18 cellular contexts compared by ENCODE assay signal in the genomic region with DNA sequence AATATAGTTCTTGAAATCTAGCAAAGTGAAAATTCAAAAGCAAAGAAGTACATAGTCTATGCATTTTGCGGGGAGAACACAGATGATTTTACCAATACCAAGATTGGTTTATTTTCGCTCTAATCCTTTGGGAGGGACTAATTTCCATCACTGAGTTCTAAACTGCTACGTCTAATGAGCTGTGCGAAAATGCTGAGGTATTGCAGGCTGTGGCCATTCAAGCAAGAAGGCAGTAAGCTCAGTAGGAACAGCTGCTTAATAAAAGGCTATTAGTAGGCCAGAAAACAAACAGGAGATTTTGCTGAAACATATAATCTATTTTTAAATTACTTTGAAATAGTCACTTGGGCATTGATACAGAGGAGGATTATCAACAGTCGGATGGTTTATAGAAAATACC.
A peak's percentile ranks its signal among the peaks of the same experiment; 100 is the strongest.
DNase-seq lines count a peak whose midpoint lies in the region; ATAC-seq and TF ChIP-seq lines count a peak whose summit lies in the region.
"Had no signal": no experiment of that assay in that cellular context is flagged by ENCODE, and none has a peak within 500 bp of the region (broad histone marks: within the 10 kb centered on the region; RNA-seq: fewer than 3 reads in every experiment).

No MANE protein-coding gene starts in this region.

- H3K27ac ChIP-seq in neural progenitor cell, result no peak overlapping the region
- H3K27ac ChIP-seq: KMS-11 had no signal

- DNase-seq in DMS79 (lab: John Stamatoyannopoulos, UW), result peak; percentile 1
- DNase-seq in NCI-H1417 treated with DMSO at 0.1 percent for 48 hours (lab: John Stamatoyannopoulos, UW), result peak; percentile 7
- peak; percentile 66 for DNase-seq in cerebellar cortex (ENCODE audit: low spot score)
- peak; percentile 20 for DNase-seq in neural progenitor cell (ENCODE audit: low spot score)
- DNase-seq in SHP77 (lab: John Stamatoyannopoulos, UW), result no peak
- DNase-seq in islet precursor cell, result no peak
- DNase-seq: BE2C, DND-41, IMR-90, NCI-H1092 treated with DMSO at 0.1 percent for 48 hours, NCI-H2029, NCI-H2227 treated with DMSO at 0.1 percent for 48 hours, NCI-H510A, NCI-H774 had no signal

- H3K4me1 Mint-ChIP-seq in neural progenitor cell, result peaks cover 26% of the 10 kb centered on the region

- H3K9me3 ChIP-seq in neural progenitor cell (ENCODE audit: low read depth), result no peaks in the 10 kb centered on the region
- H3K9me3 ChIP-seq: BE2C had no signal

- ATAC-seq in GM18870 (IDR thresholded peaks at IDR 0.05; ENCODE audit: unreplicated experiment) (no peak), GM18907 (IDR thresholded peaks at IDR 0.05; ENCODE audit: unreplicated experiment) (no peak)
- ATAC-seq: Right ventricle myocardium inferior had no signal

- no peak for TF ChIP-seq CTCF in neural progenitor cell (IDR thresholded peaks at IDR 0.05)

- H3F3A ChIP-seq in neural progenitor cell (ENCODE audit: low read depth), result no peaks in the 10 kb centered on the region

- H3K4me3 Mint-ChIP-seq in neural progenitor cell, result no peak overlapping the region

- no peaks in the 10 kb centered on the region for H3K36me3 ChIP-seq in neural progenitor cell
- H3K36me3 ChIP-seq: BE2C had no signal

- H3K79me2 ChIP-seq in neural progenitor cell (ENCODE audit: low read depth), result no peaks in the 10 kb centered on the region

- H3K36me3 Mint-ChIP-seq in neural progenitor cell, result peaks cover 3% of the 10 kb centered on the region

- peaks cover 10% of the 10 kb centered on the region for H3K9me3 Mint-ChIP-seq in neural progenitor cell

- peaks cover 9% of the 10 kb centered on the region for H3K4me1 ChIP-seq in neural progenitor cell
- H3K4me1 ChIP-seq: BE2C had no signal

- H3K4me2 ChIP-seq in neural progenitor cell, result no peak overlapping the region
- H3K4me2 ChIP-seq: KMS-11 had no signal

- no peaks in the 10 kb centered on the region for H4K20me1 ChIP-seq in neural progenitor cell (ENCODE audit: low read depth)

- H3K27ac Mint-ChIP-seq in neural progenitor cell, result no peak overlapping the region

- H3K4me3 ChIP-seq in neural progenitor cell, result no peak overlapping the region

- no peaks in the 10 kb centered on the region for H3K27me3 Mint-ChIP-seq in neural progenitor cell (ENCODE audit: insufficient read depth, low read depth)

- H2AFZ ChIP-seq in neural progenitor cell (replicated peaks), result no peak overlapping the region

- no peaks in the 10 kb centered on the region for H3K27me3 ChIP-seq in neural progenitor cell
- H3K27me3 ChIP-seq: BE2C had no signal

- H3K9ac ChIP-seq in neural progenitor cell, result no peak overlapping the region
- H3K9ac ChIP-seq: KMS-11 had no signal

Comparison
In these comparisons a context has a peak if more than half of its experiments do, and no peak if none do; other contexts are left out.
1. DNase-seq: peak in DMS79 (single experiment), NCI-H1417 treated with DMSO at 0.1 percent for 48 hours (single experiment), cerebellar cortex (single experiment) and neural progenitor cell (single experiment); none in SHP77 (0 of 2) and islet precursor cell (single experiment).